ENCODE assay signal across 15 cellular contexts in genomic region chr6:100948381-100949133, GRCh38.
DNase-seq lines count a peak whose midpoint lies in the region; TF ChIP-seq lines count a peak whose summit lies in the region.
"Had no signal": no experiment of that assay in that cellular context is flagged by ENCODE, and none has a peak within 500 bp of the region (broad histone marks: within the 10 kb centered on the region; RNA-seq: fewer than 3 reads in every experiment).

No MANE protein-coding gene starts in this region.

- H3K36me3 ChIP-seq in PC-9 (ENCODE audit: low read depth), result no peaks in the 10 kb centered on the region
- H3K36me3 ChIP-seq: heart right ventricle, right atrium auricular region, tibial nerve had no signal

- H3K79me2 ChIP-seq in PC-9 (ENCODE audit: low read depth), result no peaks in the 10 kb centered on the region

- BruUV-seq in PC-9 (replicated peaks; lab: Mats Ljungman, UMichigan), result no TSS peak

- H3K9me3 ChIP-seq in PC-9 (ENCODE audit: insufficient read depth, low read depth), result peaks cover 31% of the 10 kb centered on the region; the same call in 1 of the 2 replicates
- H3K9me3 ChIP-seq: right atrium auricular region had no signal

- no peak for TF ChIP-seq CTCF in PC-9 (conservative IDR thresholded peaks at IDR 0.05)

- H3K27ac ChIP-seq in PC-9, result peak overlapping the region; percentile 7; the same call in 1 of the 2 replicates
- H3K27ac ChIP-seq: heart right ventricle, right atrium auricular region, tibial nerve had no signal

- CTCF ChIA-PET in PC-9 (lab: Charles Lee), result no interaction called here

- H3F3A ChIP-seq in PC-9 (ENCODE audit: insufficient read depth, low read depth), result peaks cover 16% of the 10 kb centered on the region; the same call in 1 of the 2 replicates

- H3K9me2 ChIP-seq in PC-9 (ENCODE audit: insufficient read depth), result no peaks in the 10 kb centered on the region

- H4K20me1 ChIP-seq in PC-9 (ENCODE audit: insufficient read depth), result no peaks in the 10 kb centered on the region

- DNase-seq in HCEC 1CT (peak; percentile 72), PC-9 (peak in 1 of 2 experiments; percentile 82), fibroblast of peridontal ligament (ENCODE audit: extremely low read depth) (peak; percentile 12), non-pigmented ciliary epithelial cell (ENCODE audit: low read depth) (peak; percentile 6), NCI-H82 treated with DMSO at 0.1 percent for 48 hours (lab: John Stamatoyannopoulos, UW; ENCODE audit: unreplicated experiment) (no peak), T-helper 2 cell (no peak)
- no peak for DNase-seq in stimulated activated CD4-positive, alpha-beta T cell treated with anti-CD3 and anti-CD28 coated beads, Interleukin-12 subunit alpha, Interleukin-12 subunit beta, amount 100 ng/mL, for 4 hours
- no peak for DNase-seq in activated naive CD4-positive, alpha-beta T cell treated with Interleukin-2 at 50 U/mL for 16 hours
- DNase-seq: activated naive CD8-positive, alpha-beta T cell treated with anti-CD3 and anti-CD28 coated beads, Interleukin-2, amount 10 ng/mL, durations not matched to agents 7 days and 5 days; heart right ventricle; left cardiac atrium; nephron progenitor cell; stimulated activated CD4-positive, alpha-beta T cell treated with anti-CD3 and anti-CD28 coated beads, Interleukin-4, amount 100 ng/mL, for 4 hours had no signal

- H3K4me2 ChIP-seq in PC-9, result no peak overlapping the region

- H2AFZ ChIP-seq in PC-9, result no peak overlapping the region

- no peaks in the 10 kb centered on the region for H3K27me3 ChIP-seq in PC-9 (ENCODE audit: insufficient read depth, low read depth)
- H3K27me3 ChIP-seq: heart right ventricle, right atrium auricular region, tibial nerve had no signal

- H3K4me1 ChIP-seq in PC-9 (replicated peaks; ENCODE audit: insufficient read depth), result no peaks in the 10 kb centered on the region
- H3K4me1 ChIP-seq: heart right ventricle, right atrium auricular region, tibial nerve had no signal

- POLR2A ChIA-PET in PC-9 (lab: Charles Lee; ENCODE audit: unreplicated experiment), result no interaction called here

- intact Hi-C loops in PC-9 (cut with micrococcal nuclease; ENCODE audit: unreplicated experiment), result no loop called here

- no peak overlapping the region for H3K4me3 ChIP-seq in PC-9
- H3K4me3 ChIP-seq: heart right ventricle, right atrium auricular region, tibial nerve had no signal

Comparison
In these comparisons a context has a peak if more than half of its experiments do, and no peak if none do; other contexts are left out.
1. DNase-seq: peak in HCEC 1CT (single experiment), fibroblast of peridontal ligament (single experiment) and non-pigmented ciliary epithelial cell (single experiment); none in NCI-H82 treated with DMSO at 0.1 percent for 48 hours (single experiment), T-helper 2 cell (0 of 5), stimulated activated CD4-positive, alpha-beta T cell treated with anti-CD3 and anti-CD28 coated beads, Interleukin-12 subunit alpha, Interleukin-12 subunit beta, amount 100 ng/mL, for 4 hours (single experiment) and activated naive CD4-positive, alpha-beta T cell treated with Interleukin-2 at 50 U/mL for 16 hours (single experiment).